Comparison of ENCODE assay signal across 20 cellular contexts in genomic region chr9:99745085-99745484, GRCh38.
"Had no signal": no experiment of that assay in that cellular context is flagged by ENCODE, and none has a peak within 500 bp of the region (broad histone marks: within the 10 kb centered on the region; RNA-seq: fewer than 3 reads in every experiment).

No MANE protein-coding gene starts in this region.

- H3K4me2 ChIP-seq: neural progenitor cell had no signal

- H3K27me3 ChIP-seq: colonic mucosa, esophagus muscularis mucosa, foreskin keratinocyte, gastroesophageal sphincter, heart right ventricle, left lung, neural progenitor cell, right lobe of liver, transverse colon, upper lobe of right lung, uterus had no signal

- H3K79me2 ChIP-seq: parathyroid adenoma had no signal

- H3K36me3 ChIP-seq: colonic mucosa, esophagus muscularis mucosa, gastroesophageal sphincter, heart right ventricle, left lung, neural progenitor cell, right lobe of liver, transverse colon, upper lobe of right lung, uterus had no signal

- H3K9me3 ChIP-seq: colonic mucosa, esophagus muscularis mucosa, gastroesophageal sphincter, heart right ventricle, left lung, right lobe of liver, transverse colon, upper lobe of right lung, uterus had no signal

- ATAC-seq: foreskin keratinocyte; gastroesophageal sphincter; heart right ventricle; left cardiac atrium; left lung; natural killer cell; right lobe of liver; stimulated activated naive B cell treated with anti-CD40 and anti-IgM and Interleukin-4, amounts not matched to agents 10 μg/mL and 1 μg/mL and 100 μg/mL, for 72 hours; upper lobe of right lung had no signal

- H3K4me3 ChIP-seq: colonic mucosa, esophagus muscularis mucosa, gastroesophageal sphincter, heart right ventricle, left lung, neural progenitor cell, right lobe of liver, transverse colon, upper lobe of right lung, uterus had no signal

- H2AFZ ChIP-seq: neural progenitor cell, parathyroid adenoma had no signal

- DNase-seq: colonic mucosa; effector CD8-positive, alpha-beta T cell; foreskin keratinocyte; heart right ventricle; hippocampal formation; left cardiac atrium; left lung; natural killer cell; right lobe of liver; small intestine; stimulated activated CD4-positive, alpha-beta T cell treated with anti-CD3 and anti-CD28 coated beads, Interleukin-15, amount 100 ng/mL, for 24 hours; stimulated activated CD4-positive, alpha-beta T cell treated with anti-CD3 and anti-CD28 coated beads, Interleukin-2, amount 100 ng/mL, for 48 hours; stimulated activated naive B cell treated with anti-CD40 and anti-IgM and Interleukin-4, amounts not matched to agents 10 μg/mL and 1 μg/mL and 100 μg/mL, for 72 hours; transverse colon; upper lobe of right lung; uterus had no signal

- H3K4me1 ChIP-seq: colonic mucosa, esophagus muscularis mucosa, foreskin keratinocyte, gastroesophageal sphincter, left lung, parathyroid adenoma, right lobe of liver, transverse colon, upper lobe of right lung, uterus had no signal

- H3K9ac ChIP-seq: neural progenitor cell, parathyroid adenoma had no signal

- H3K27ac ChIP-seq: colonic mucosa, esophagus muscularis mucosa, foreskin keratinocyte, gastroesophageal sphincter, heart right ventricle, left lung, neural progenitor cell, parathyroid adenoma, right lobe of liver, transverse colon, upper lobe of right lung, uterus had no signal
